Comparison of ENCODE assay signal across 9 cellular contexts in genomic region chr10:58064714-58065528, GRCh38.
A peak's percentile ranks its signal among the peaks of the same experiment; 100 is the strongest.
DNase-seq lines count a peak whose midpoint lies in the region; TF ChIP-seq lines count a peak whose summit lies in the region.
"Had no signal": no experiment of that assay in that cellular context is flagged by ENCODE, and none has a peak within 500 bp of the region (broad histone marks: within the 10 kb centered on the region; RNA-seq: fewer than 3 reads in every experiment).

No MANE protein-coding gene starts in this region.

- DNase-seq in NCI-H1092 treated with DMSO at 0.1 percent for 48 hours (lab: John Stamatoyannopoulos, UW) (peak; percentile 29), ascending aorta (ENCODE audit: low spot score in 2 of 2) (no peak), iris pigment epithelial cell (ENCODE audit: low read depth) (peak; percentile 52), testis (peak; percentile 18), NOMO-1 treated with dmso at 0.1 percent for 144 hours (lab: John Stamatoyannopoulos, UW; ENCODE audit: unreplicated experiment) (no peak), MG63 (no peak)

- intact Hi-C loops in ascending aorta (cut with DNase I) (loop anchor here (10.0 kb wide), 1 partner anchor 720 kb away; no protein-coding TSS in a partner anchor), testis (cut with DNase I; ENCODE audit: low total_unique reads) (no loop called here)

- H3K4me3 ChIP-seq in GM12875 (ENCODE audit: low read depth, low read length) (no peak overlapping the region), ascending aorta (no peak overlapping the region), testis (no peak overlapping the region), MG63 (no peak overlapping the region)
- H3K4me3 ChIP-seq: skin epidermis had no signal

- 65% methylated on average over 4 of the region's 4 CpGs for WGBS in testis, 2 donors

- no peak for TF ChIP-seq POLR2A in testis (IDR thresholded peaks at IDR 0.05)

- H3K36me3 ChIP-seq in ascending aorta (no peaks in the 10 kb centered on the region), testis (ENCODE audit: low read depth, missing control alignments) (no peaks in the 10 kb centered on the region), MG63 (no peaks in the 10 kb centered on the region)

- H3K27ac ChIP-seq in C4-2B (no peak overlapping the region), ascending aorta (no peak overlapping the region), testis (no peak overlapping the region)
- H3K27ac ChIP-seq: skin epidermis had no signal

- no peaks in the 10 kb centered on the region for H3K27me3 ChIP-seq in ascending aorta
- no peaks in the 10 kb centered on the region for H3K27me3 ChIP-seq in testis
- no peaks in the 10 kb centered on the region; the same call in 1 of the 2 replicates for H3K27me3 ChIP-seq in MG63

- TF ChIP-seq CTCF in C4-2B (conservative IDR thresholded peaks at IDR 0.05) (peak; percentile 92), GM12875 (IDR thresholded peaks at IDR 0.05; ENCODE audit: borderline replicate concordance, insufficient read depth, low read depth, low read length) (peak; percentile 40; the same call in 1 of the 2 replicates), ascending aorta (IDR thresholded peaks at IDR 0.05) (peak in 2 of 3 experiments; percentile 37 to 53), testis (IDR thresholded peaks at IDR 0.05) (peak; percentile 33 to 54 (median 50))

- H3K4me1 ChIP-seq in ascending aorta (no peaks in the 10 kb centered on the region), testis (no peaks in the 10 kb centered on the region)

- H3K9me3 ChIP-seq in ascending aorta (no peaks in the 10 kb centered on the region), testis (no peaks in the 10 kb centered on the region), MG63 (no peaks in the 10 kb centered on the region)

Comparison
In these comparisons a context has a peak if more than half of its experiments do, and no peak if none do; other contexts are left out.
1. CTCF ChIP-seq: peak in every context shown above with its lines; median percentile 92 in C4-2B; 50 in testis; 45 in ascending aorta; 40 in GM12875.
2. DNase-seq: peak in NCI-H1092 treated with DMSO at 0.1 percent for 48 hours (single experiment), iris pigment epithelial cell (single experiment) and testis (single experiment); none in ascending aorta (0 of 2), NOMO-1 treated with dmso at 0.1 percent for 144 hours (single experiment) and MG63 (single experiment).